Comparison of ENCODE assay signal across 30 cellular contexts in genomic region chr10:10126231-10126630, GRCh38.
"Had no signal": no experiment of that assay in that cellular context is flagged by ENCODE, and none has a peak within 500 bp of the region (broad histone marks: within the 10 kb centered on the region; RNA-seq: fewer than 3 reads in every experiment).

No MANE protein-coding gene starts in this region.

- H3K4me1 Mint-ChIP-seq: activated CD4-positive, alpha-beta T cell treated with anti-CD3 and anti-CD28 coated beads, Interleukin-2, amount 10 ng/mL, durations not matched to agents 24 days and 14 days; activated naive CD4-positive, alpha-beta T cell treated with anti-CD3 and anti-CD28 coated beads, Interleukin-2, amount 50 U/mL, for 24 hours; activated naive CD8-positive, alpha-beta T cell treated with anti-CD3 and anti-CD28 coated beads, Interleukin-2, amount 10 ng/mL, durations not matched to agents 7 days and 5 days had no signal

- DNase-seq: activated CD4-positive, alpha-beta T cell treated with anti-CD3 and anti-CD28 coated beads, Interleukin-2, amount 10 ng/mL, durations not matched to agents 24 days and 14 days; activated CD4-positive, alpha-beta T cell treated with anti-CD3 and anti-CD28 coated beads, Interleukin-2, amount 50 U/mL, for 48 hours; activated CD8-positive, alpha-beta T cell treated with anti-CD3 and anti-CD28 coated beads, Interleukin-2, amount 10 ng/mL, durations not matched to agents 7 days and 5 days; activated gamma-delta T cell; activated naive CD4-positive, alpha-beta T cell treated with Interleukin-2 at 50 U/mL for 16 hours; activated naive CD8-positive, alpha-beta T cell treated with anti-CD3 and anti-CD28 coated beads, Interleukin-2, amount 10 ng/mL, durations not matched to agents 7 days and 5 days; activated T-cell treated with anti-CD3 and anti-CD28 coated beads, Interleukin-2, amount 50 U/mL, for 24 hours; brain microvascular endothelial cell; NCI-H1092 treated with DMSO at 0.1 percent for 48 hours; NCI-H1417; NCI-H146; NCI-H187; NCI-H2029 treated with DMSO at 0.1 percent for 48 hours; NCI-H2107; NCI-H2171; NCI-H510A; NCI-H526; NCI-H748 treated with DMSO at 0.1 percent for 48 hours; NK-92 treated with Interleukin-12 subunit alpha and Interleukin-12 subunit beta, amount 100 ng/mL, for 24 hours; PC-3; Peyer's patch; RPMI8226; SHP77 treated with DMSO at 0.1 percent for 48 hours; SK-N-SH had no signal

- H3K9me3 ChIP-seq: Peyer's patch, SK-N-SH had no signal

- H3K4me3 Mint-ChIP-seq: activated CD4-positive, alpha-beta T cell treated with anti-CD3 and anti-CD28 coated beads, Interleukin-2, amount 10 ng/mL, durations not matched to agents 24 days and 14 days; activated CD8-positive, alpha-beta T cell treated with anti-CD3 and anti-CD28 coated beads, Interleukin-2, amount 10 ng/mL, durations not matched to agents 7 days and 5 days; activated naive CD4-positive, alpha-beta T cell treated with anti-CD3 and anti-CD28 coated beads, Interleukin-2, amount 50 U/mL, for 24 hours; activated naive CD8-positive, alpha-beta T cell treated with anti-CD3 and anti-CD28 coated beads, Interleukin-2, amount 10 ng/mL, durations not matched to agents 7 days and 5 days; activated T-cell treated with anti-CD3 and anti-CD28 coated beads, Interleukin-2, amount 50 U/mL, for 24 hours; T-helper 1 cell treated with Interleukin-12 subunit alpha and Interleukin-12 subunit beta and Interleukin-4 antibody, amounts not matched to agents 30 μg/mL and 1 μg/mL, for 36 hours; T-helper 2 cell treated with Interferon-gamma antibody and Interleukin-4, amounts not matched to agents 5 μg/mL and 100 μg/mL, for 36 hours had no signal

- H3K36me3 Mint-ChIP-seq: activated naive CD4-positive, alpha-beta T cell treated with anti-CD3 and anti-CD28 coated beads, Interleukin-2, amount 50 U/mL, for 24 hours; activated naive CD8-positive, alpha-beta T cell treated with anti-CD3 and anti-CD28 coated beads, Interleukin-2, amount 10 ng/mL, durations not matched to agents 7 days and 5 days had no signal

- H3K36me3 ChIP-seq: brain microvascular endothelial cell, Peyer's patch, SJSA1 had no signal

- H3K9ac ChIP-seq: KMS-11, SK-N-SH had no signal

- H3K4me1 ChIP-seq: Peyer's patch, SJSA1 had no signal

- H3K27me3 ChIP-seq: brain microvascular endothelial cell, Peyer's patch, SJSA1 had no signal

- H3K4me2 ChIP-seq: KMS-11, SK-N-SH had no signal

- H3K4me3 ChIP-seq: Peyer's patch, SJSA1 had no signal

- H3K9me3 Mint-ChIP-seq: activated CD4-positive, alpha-beta T cell treated with anti-CD3 and anti-CD28 coated beads, Interleukin-2, amount 10 ng/mL, durations not matched to agents 24 days and 14 days; activated naive CD4-positive, alpha-beta T cell treated with anti-CD3 and anti-CD28 coated beads, Interleukin-2, amount 50 U/mL, for 24 hours; activated T-cell treated with anti-CD3 and anti-CD28 coated beads, Interleukin-2, amount 50 U/mL, for 24 hours; activated T-helper 2 cell treated with anti-CD3 and anti-CD28 coated beads, Interferon-gamma antibody, Interleukin-2, Interleukin-4, amounts not matched to agents 10 μg/mL and 5 μg/mL and 100 μg/mL, durations not matched to agents 14 hours and 24 hours and 36 hours; T-helper 1 cell treated with Interleukin-12 subunit alpha and Interleukin-12 subunit beta and Interleukin-4 antibody, amounts not matched to agents 30 μg/mL and 1 μg/mL, for 36 hours; T-helper 2 cell treated with Interferon-gamma antibody and Interleukin-4, amounts not matched to agents 5 μg/mL and 100 μg/mL, for 36 hours had no signal

- H3K27ac ChIP-seq: brain microvascular endothelial cell, KMS-11, Peyer's patch, SJSA1 had no signal

- H3K27ac Mint-ChIP-seq: activated CD4-positive, alpha-beta T cell treated with anti-CD3 and anti-CD28 coated beads, Interleukin-2, amount 10 ng/mL, durations not matched to agents 24 days and 14 days; activated CD8-positive, alpha-beta T cell treated with anti-CD3 and anti-CD28 coated beads, Interleukin-2, amount 10 ng/mL, durations not matched to agents 7 days and 5 days; activated naive CD4-positive, alpha-beta T cell treated with anti-CD3 and anti-CD28 coated beads, Interleukin-2, amount 50 U/mL, for 24 hours; activated naive CD8-positive, alpha-beta T cell treated with anti-CD3 and anti-CD28 coated beads, Interleukin-2, amount 10 ng/mL, durations not matched to agents 7 days and 5 days; activated T-cell treated with anti-CD3 and anti-CD28 coated beads, Interleukin-2, amount 50 U/mL, for 24 hours; activated T-helper 2 cell treated with anti-CD3 and anti-CD28 coated beads, Interferon-gamma antibody, Interleukin-2, Interleukin-4, amounts not matched to agents 10 μg/mL and 5 μg/mL and 100 μg/mL, durations not matched to agents 14 hours and 24 hours and 36 hours; T-helper 1 cell treated with Interleukin-12 subunit alpha and Interleukin-12 subunit beta and Interleukin-4 antibody, amounts not matched to agents 30 μg/mL and 1 μg/mL, for 36 hours; T-helper 2 cell treated with Interferon-gamma antibody and Interleukin-4, amounts not matched to agents 5 μg/mL and 100 μg/mL, for 36 hours had no signal
